Comparison of ENCODE assay signal across 8 cellular contexts in genomic region chrX:46642145-46642544, GRCh38.
DNase-seq lines count a peak whose midpoint lies in the region; ATAC-seq and TF ChIP-seq lines count a peak whose summit lies in the region.

No MANE protein-coding gene starts in this region.

- TF ChIP-seq CTCF in breast epithelium (IDR thresholded peaks at IDR 0.05), result peak in 2 of 3 donors; percentile 32 to 39

- no peak for TF ChIP-seq POLR2A in breast epithelium (IDR thresholded peaks at IDR 0.05)

- H3K27me3 Mint-ChIP-seq in memory B cell, result no peaks in the 10 kb centered on the region

- H3K27ac Mint-ChIP-seq in memory B cell, result no peak overlapping the region

- peaks cover 12% of the 10 kb centered on the region for H3K36me3 Mint-ChIP-seq in memory B cell

- no peak overlapping the region for H3K4me3 ChIP-seq in breast epithelium

- peak; percentile 19 for DNase-seq in activated T-cell treated with anti-CD3 and anti-CD28 coated beads, Interleukin-2, amount 50 U/mL, for 1 hour
- DNase-seq in activated T-cell treated with anti-CD3 and anti-CD28 coated beads, Interleukin-2, amount 50 U/mL, for 48 hours, result no peak
- DNase-seq in NCI-H146 treated with DMSO at 0.1 percent for 48 hours (lab: John Stamatoyannopoulos, UW; ENCODE audit: unreplicated experiment) (peak; percentile 2), breast epithelium (ENCODE audit: low spot score in 2 of 2) (no peak), memory B cell (ENCODE audit: low spot score in 2 of 2) (no peak), cortex of kidney (lab: John Stamatoyannopoulos, UW) (no peak)
- no peak for DNase-seq in stimulated activated CD4-positive, alpha-beta T cell treated with anti-CD3 and anti-CD28 coated beads, Interleukin-1b, Interleukin-23, amount 100 ng/mL, for 48 hours

- peaks cover 8% of the 10 kb centered on the region for H3K4me1 Mint-ChIP-seq in memory B cell

- no peaks in the 10 kb centered on the region for H3K4me1 ChIP-seq in breast epithelium

- H3K27ac ChIP-seq in breast epithelium, result no peak overlapping the region

- intact Hi-C loops in breast epithelium (cut with DNase I; ENCODE audit: low total_unique reads), result loop anchor here (5.0 kb wide), 1 partner anchor 105 kb away; no protein-coding TSS in a partner anchor

- no peaks in the 10 kb centered on the region for H3K9me3 Mint-ChIP-seq in memory B cell

- no peaks in the 10 kb centered on the region for H3K9me3 ChIP-seq in breast epithelium

- no peaks in the 10 kb centered on the region for H3K36me3 ChIP-seq in breast epithelium

- ATAC-seq in memory B cell (ENCODE audit: low read depth) (peak; percentile 29), GM19324 (IDR thresholded peaks at IDR 0.05; ENCODE audit: low FRiP score, unreplicated experiment) (no peak)

- peaks cover 0 to 14% of the 10 kb centered on the region in 2 donors for H3K27me3 ChIP-seq in breast epithelium

- H3K4me3 Mint-ChIP-seq in memory B cell, result no peak overlapping the region

Comparison
In these comparisons a context has a peak if more than half of its experiments do, and no peak if none do; other contexts are left out.
1. DNase-seq: peak in activated T-cell treated with anti-CD3 and anti-CD28 coated beads, Interleukin-2, amount 50 U/mL, for 1 hour (single experiment) and NCI-H146 treated with DMSO at 0.1 percent for 48 hours (single experiment); none in activated T-cell treated with anti-CD3 and anti-CD28 coated beads, Interleukin-2, amount 50 U/mL, for 48 hours (0 of 2), breast epithelium (0 of 2), memory B cell (0 of 2), stimulated activated CD4-positive, alpha-beta T cell treated with anti-CD3 and anti-CD28 coated beads, Interleukin-1b, Interleukin-23, amount 100 ng/mL, for 48 hours (single experiment) and cortex of kidney (single experiment).